ENCODE assay signal across 24 cellular contexts in the genomic region with DNA sequence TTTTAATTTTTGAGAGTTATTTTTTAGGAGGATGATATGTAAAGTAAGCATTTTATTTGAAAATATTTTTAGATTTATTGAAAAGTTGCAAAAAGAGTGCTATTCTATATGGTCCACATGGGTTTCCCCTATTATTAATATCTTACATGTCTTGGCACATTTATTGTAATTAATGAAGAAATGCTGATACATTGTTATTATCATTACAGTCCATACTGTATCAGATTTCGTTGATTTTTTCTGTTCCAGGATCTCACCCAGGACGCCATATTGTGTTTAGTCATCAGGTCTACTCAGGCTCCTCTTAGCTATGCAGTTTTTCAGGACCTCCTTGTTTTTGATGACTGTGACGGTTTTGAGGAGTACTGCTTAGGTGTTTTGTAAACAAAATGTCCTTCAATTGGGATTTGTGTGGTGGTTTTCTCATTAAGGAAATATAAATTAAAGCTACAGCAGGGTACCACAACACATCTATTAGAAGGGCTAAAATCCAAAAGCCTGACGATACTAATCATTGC.
DNase-seq lines count a peak whose midpoint lies in the region; ATAC-seq, FAIRE-seq and TF ChIP-seq lines count a peak whose summit lies in the region.
"Had no signal": no experiment of that assay in that cellular context is flagged by ENCODE, and none has a peak within 500 bp of the region (broad histone marks: within the 10 kb centered on the region; RNA-seq: fewer than 3 reads in every experiment).

No MANE protein-coding gene starts in this region.

- no peak overlapping the region for H2BK20ac ChIP-seq in H9 (ENCODE audit: low read depth, low read length, poor library complexity, severe bottlenecking)

- no peak overlapping the region for H4K8ac ChIP-seq in H9 (replicated peaks; ENCODE audit: insufficient read length, low read depth, low read length)

- no peak for ATAC-seq in A549
- no peak for ATAC-seq in K562
- peak; percentile 43 for ATAC-seq in esophagus mucosa
- no peak for ATAC-seq in PC-3
- ATAC-seq: CD8-positive, alpha-beta T cell had no signal

- POLR2A ChIA-PET in A549 (lab: Yijun Ruan, JAX): no interaction called here
- POLR2A ChIA-PET in K562 (lab: Yijun Ruan, JAX): no interaction called here
- POLR2A ChIA-PET in PC-3 (lab: Charles Lee; ENCODE audit: unreplicated experiment): no interaction called here

- no peak overlapping the region for H3K27ac Mint-ChIP-seq in H9
- H3K27ac Mint-ChIP-seq: B cell; CD4-positive, alpha-beta T cell; CD8-positive, alpha-beta T cell had no signal

- H3K9me2 ChIP-seq in PC-3 (replicated peaks; ENCODE audit: low read length): no peaks in the 10 kb centered on the region

- no peak overlapping the region for H2BK15ac ChIP-seq in H9 (ENCODE audit: low read depth, low read length)

- H3K9me1 ChIP-seq in K562 (ENCODE audit: control insufficient read depth, insufficient read depth, low read length): no peaks in the 10 kb centered on the region

- no peak overlapping the region for H4K91ac ChIP-seq in H9 (ENCODE audit: insufficient read length, low read depth, low read length)

- TF ChIP-seq POLR2A in A549 (IDR thresholded peaks at IDR 0.05; ENCODE audit: low read length) (no peak), K562 (conservative IDR thresholded peaks at IDR 0.05) (no peak)

- CTCF ChIA-PET in A549 (lab: Yijun Ruan, JAX): no interaction called here
- CTCF ChIA-PET in K562 (lab: Yijun Ruan, JAX; ENCODE audit: low intra/inter-chr PET ratio): no interaction called here
- CTCF ChIA-PET in PC-3 (lab: Charles Lee): no interaction called here

- no peaks in the 10 kb centered on the region for H3K27me3 ChIP-seq in H9 (ENCODE audit: insufficient read depth, low read length)
- no peaks in the 10 kb centered on the region for H3K27me3 ChIP-seq in K562 (ENCODE audit: control insufficient read depth in 2 of 2, insufficient read depth in 2 of 2, low read length in 2 of 2)
- H3K27me3 ChIP-seq in PC-3 (ENCODE audit: low read length): no peaks in the 10 kb centered on the region
- H3K27me3 ChIP-seq in brain microvascular endothelial cell (replicated peaks): no peaks in the 10 kb centered on the region
- H3K27me3 ChIP-seq: BLaER1 treated with 17β-estradiol and CSF1 and Interleukin-3, amounts not matched to agents 10 nM and 100 nM had no signal

- H4K20me1 ChIP-seq in H9 (ENCODE audit: control insufficient read depth, insufficient read depth, insufficient read length): no peaks in the 10 kb centered on the region
- H4K20me1 ChIP-seq in K562 (replicated peaks; ENCODE audit: control insufficient read depth, insufficient read depth, low read length): no peaks in the 10 kb centered on the region
- H4K20me1 ChIP-seq in PC-3 (ENCODE audit: low read length): no peaks in the 10 kb centered on the region
- H4K20me1 ChIP-seq: BLaER1 treated with 17β-estradiol and CSF1 and Interleukin-3, amounts not matched to agents 10 nM and 100 nM had no signal

- intact Hi-C loops in K562 (cut with micrococcal nuclease): no loop called here
- intact Hi-C loops in PC-3 (cut with micrococcal nuclease): loop anchor here (10.0 kb wide), 1 partner anchor 285 kb away; a partner anchor contains a TSS

- H3K36me3 Mint-ChIP-seq in H9 (ENCODE audit: insufficient read depth in 1 of 3, low read depth in 3 of 3): peaks cover 0 to 7% (median 2%) of the 10 kb centered on the region in 3 experiments; a peak in 1 of 7 replicates
- H3K36me3 Mint-ChIP-seq: CD8-positive, alpha-beta T cell had no signal

- H4K5ac ChIP-seq in H9 (ENCODE audit: insufficient read length, low read depth, low read length): no peak overlapping the region

- no peak overlapping the region for H3K4me3 ChIP-seq in A549
- no peak overlapping the region for H3K4me3 ChIP-seq in K562
- H3K4me3 ChIP-seq in PC-3 (ENCODE audit: low read length): no peak overlapping the region
- no peak overlapping the region for H3K4me3 ChIP-seq in brain microvascular endothelial cell (ENCODE audit: low read depth, low read length)
- H3K4me3 ChIP-seq: BLaER1 treated with 17β-estradiol and CSF1 and Interleukin-3, amounts not matched to agents 10 nM and 100 nM had no signal

- H3K14ac ChIP-seq in H9 (ENCODE audit: insufficient read depth, low read length): no peak overlapping the region

- H2BK12ac ChIP-seq in H9 (ENCODE audit: insufficient read length, low read depth, low read length): no peak overlapping the region

- no peaks in the 10 kb centered on the region for H3K9me3 ChIP-seq in A549
- H3K9me3 ChIP-seq in H9 (ENCODE audit: control insufficient read depth, low read depth, low read length): no peaks in the 10 kb centered on the region
- H3K9me3 ChIP-seq in K562 (replicated peaks; ENCODE audit: control insufficient read depth, insufficient read depth, low read depth, low read length): no peaks in the 10 kb centered on the region
- no peaks in the 10 kb centered on the region for H3K9me3 ChIP-seq in PC-3 (ENCODE audit: low read length)
- H3K9me3 ChIP-seq: Caco-2 had no signal

- H3K56ac ChIP-seq in H9 (ENCODE audit: insufficient read length, low read depth, low read length): no peak overlapping the region

- no peak overlapping the region for H2BK5ac ChIP-seq in H9 (ENCODE audit: insufficient read length, low read length)

- peaks cover 8 to 10% of the 10 kb centered on the region in 2 experiments; a peak in 4 of 5 replicates for H3K9me3 Mint-ChIP-seq in H9

- TF ChIP-seq RAD21 in A549 (conservative IDR thresholded peaks at IDR 0.05 in 1 of 2, IDR thresholded peaks at IDR 0.05 in 1 of 2) (no peak), K562 (CRISPR knock-in tag; conservative IDR thresholded peaks at IDR 0.05 in 1 of 2, IDR thresholded peaks at IDR 0.05 in 1 of 2) (no peak)

- no peak overlapping the region for H3K23ac ChIP-seq in H9 (ENCODE audit: insufficient read length, low read depth, low read length)

- H2AK5ac ChIP-seq in H9 (ENCODE audit: insufficient read length, low read length): no peak overlapping the region

- H3K18ac ChIP-seq in H9 (ENCODE audit: insufficient read length, low read depth, low read length): no peak overlapping the region

- 36% methylated on average over 4 of the region's 4 CpGs for WGBS in A549 (ENCODE audit: missing lambda C conversion rate)
- WGBS in H9 (ENCODE audit: extremely low coverage, insufficient read length, low lambda C conversion rate): no CpG with 5 or more reads among the region's 4 CpGs
- 64% methylated on average over 4 of the region's 4 CpGs for WGBS in K562 (ENCODE audit: insufficient coverage, low coverage, missing lambda C conversion rate)

- in situ Hi-C loops in K562 (cut with MboI) (no loop called here), brain microvascular endothelial cell (cut with HindIII; ENCODE audit: low pct_ligation_motif_present, low sequenced_read_pairs) (no loop called here)

- DNase-seq in A549 (ENCODE audit: low read depth in 1 of 2, low spot score in 1 of 2) (no peak), H9 (no peak), K562 (ENCODE audit: extremely low read depth in 1 of 4, low spot score in 3 of 4) (no peak), SW 1271 (lab: John Stamatoyannopoulos, UW) (no peak), PC-3 (no peak), brain microvascular endothelial cell (no peak)
- DNase-seq in activated naive CD4-positive, alpha-beta T cell treated with anti-CD3 and anti-CD28 coated beads, Interleukin-2, amount 50 U/mL, for 16 hours: no peak
- DNase-seq: 8988T; AML-193; Caco-2; Calu3; CD4-positive, alpha-beta T cell; CD8-positive, alpha-beta T cell; DMS79 treated with DMSO at 0.1 percent for 48 hours; GF-D8 had no signal

- H3T11ph ChIP-seq in H9 (ENCODE audit: low read length): peak overlapping the region; percentile 53

- no peaks in the 10 kb centered on the region for H3K79me1 ChIP-seq in H9 (ENCODE audit: insufficient read depth, low read depth, low read length, poor library complexity, severe bottlenecking)

- H3K4me1 ChIP-seq in A549 (no peaks in the 10 kb centered on the region), H9 (ENCODE audit: insufficient read depth, low read length) (no peaks in the 10 kb centered on the region), K562 (replicated peaks in 1 of 2; ENCODE audit: control insufficient read depth in 2 of 2, insufficient read depth in 2 of 2, low read length in 2 of 2) (no peaks in the 10 kb centered on the region), PC-3 (ENCODE audit: insufficient read depth, low read length) (no peaks in the 10 kb centered on the region)
- H3K4me1 ChIP-seq: BLaER1 treated with 17β-estradiol and CSF1 and Interleukin-3, amounts not matched to agents 10 nM and 100 nM; Caco-2 had no signal

- BruUV-seq in K562 (replicated peaks; lab: Mats Ljungman, UMichigan) (no TSS peak), PC-3 (replicated peaks; lab: Mats Ljungman, UMichigan) (no TSS peak)

- FAIRE-seq in A549 (lab: Jason Lieb, UNC) (no peak), K562 (lab: Jason Lieb, UNC) (no peak)
- FAIRE-seq: A204.1, D721Med, G401.6, GM12891, GM19239 had no signal

- H3K4me2 ChIP-seq in A549 (no peak overlapping the region), H9 (ENCODE audit: insufficient read depth, insufficient read length, low read length) (no peak overlapping the region), K562 (ENCODE audit: insufficient read depth, low read length) (no peak overlapping the region), PC-3 (ENCODE audit: low read length) (no peak overlapping the region)
- H3K4me2 ChIP-seq: BLaER1 treated with 17β-estradiol and CSF1 and Interleukin-3, amounts not matched to agents 10 nM and 100 nM had no signal

- no peaks in the 10 kb centered on the region for H3K36me3 ChIP-seq in K562 (ENCODE audit: control insufficient read depth, insufficient read depth, low read length)
- H3K36me3 ChIP-seq in PC-3 (ENCODE audit: low read depth, low read length): no peaks in the 10 kb centered on the region
- H3K36me3 ChIP-seq in brain microvascular endothelial cell (replicated peaks): no peaks in the 10 kb centered on the region
- H3K36me3 ChIP-seq: BLaER1 treated with 17β-estradiol and CSF1 and Interleukin-3, amounts not matched to agents 10 nM and 100 nM had no signal

- H3K4ac ChIP-seq in H9 (ENCODE audit: low read depth, low read length): no peak overlapping the region

- no peaks in the 10 kb centered on the region for H3K23me2 ChIP-seq in H9 (ENCODE audit: insufficient read length, low read depth, low read length, poor library complexity, severe bottlenecking)

- H3K79me2 ChIP-seq in H9 (ENCODE audit: insufficient read depth, low read length) (no peaks in the 10 kb centered on the region), K562 (ENCODE audit: control insufficient read depth, insufficient read depth, low read length) (no peaks in the 10 kb centered on the region), PC-3 (ENCODE audit: low read length) (no peaks in the 10 kb centered on the region)

- TF ChIP-seq EP300 in A549 (IDR thresholded peaks at IDR 0.05): no peak
- TF ChIP-seq EP300 in K562 (IDR thresholded peaks at IDR 0.05; ENCODE audit: low read length): no peak

- no peak overlapping the region for H2BK120ac ChIP-seq in H9 (ENCODE audit: low read depth, low read length, poor library complexity, severe bottlenecking)

- H3K4me3 Mint-ChIP-seq in H9: no peak overlapping the region
- H3K4me3 Mint-ChIP-seq: B cell; CD4-positive, alpha-beta T cell; CD8-positive, alpha-beta T cell had no signal

- H3K27ac ChIP-seq in A549 (no peak overlapping the region), H9 (ENCODE audit: insufficient read length, low read depth, low read length) (no peak overlapping the region), K562 (ENCODE audit: extremely low read depth, low read depth, low read length) (no peak overlapping the region), PC-3 (ENCODE audit: low read length) (no peak overlapping the region), brain microvascular endothelial cell (no peak overlapping the region)
- H3K27ac ChIP-seq: BLaER1 treated with 17β-estradiol and CSF1 and Interleukin-3, amounts not matched to agents 10 nM and 100 nM; C4-2B had no signal

- no peaks in the 10 kb centered on the region for H3K27me3 Mint-ChIP-seq in H9 (ENCODE audit: low read depth)
- H3K27me3 Mint-ChIP-seq: B cell; CD4-positive, alpha-beta T cell had no signal

- H3F3A ChIP-seq in PC-3 (ENCODE audit: low read length, unreplicated experiment): no peaks in the 10 kb centered on the region

- H3K9ac ChIP-seq in H9 (ENCODE audit: extremely low read depth, insufficient read length, low read length) (no peak overlapping the region), K562 (ENCODE audit: insufficient read depth in 1 of 2, low read depth in 2 of 2, low read length in 2 of 2) (no peak overlapping the region), PC-3 (ENCODE audit: low read length) (no peak overlapping the region)
- H3K9ac ChIP-seq: BLaER1 treated with 17β-estradiol and CSF1 and Interleukin-3, amounts not matched to agents 10 nM and 100 nM had no signal

- H2AFZ ChIP-seq in H9 (ENCODE audit: low read length): no peak overlapping the region
- no peak overlapping the region for H2AFZ ChIP-seq in K562 (ENCODE audit: low read depth, low read length)
- H2AFZ ChIP-seq in PC-3 (ENCODE audit: low read length): no peak overlapping the region

- H3K4me1 Mint-ChIP-seq in H9: no peaks in the 10 kb centered on the region
- H3K4me1 Mint-ChIP-seq: B cell had no signal

- no peak for TF ChIP-seq CTCF in A549 (IDR thresholded peaks at IDR 0.05)
- no peak for TF ChIP-seq CTCF in H9 (conservative IDR thresholded peaks at IDR 0.05)
- TF ChIP-seq CTCF in K562 (IDR thresholded peaks at IDR 0.05 in 2 of 3, conservative IDR thresholded peaks at IDR 0.05 in 1 of 3; ENCODE audit: insufficient read depth in 2 of 3, low read depth in 1 of 3, low read length in 3 of 3): no peak
- TF ChIP-seq CTCF in PC-3 (conservative IDR thresholded peaks at IDR 0.05; ENCODE audit: low read depth, low read length): no peak
- no peak for TF ChIP-seq CTCF in brain microvascular endothelial cell (IDR thresholded peaks at IDR 0.05; ENCODE audit: low read depth, low read length, missing control alignments)
